ENCODE assay signal across 12 cellular contexts in the genomic region with DNA sequence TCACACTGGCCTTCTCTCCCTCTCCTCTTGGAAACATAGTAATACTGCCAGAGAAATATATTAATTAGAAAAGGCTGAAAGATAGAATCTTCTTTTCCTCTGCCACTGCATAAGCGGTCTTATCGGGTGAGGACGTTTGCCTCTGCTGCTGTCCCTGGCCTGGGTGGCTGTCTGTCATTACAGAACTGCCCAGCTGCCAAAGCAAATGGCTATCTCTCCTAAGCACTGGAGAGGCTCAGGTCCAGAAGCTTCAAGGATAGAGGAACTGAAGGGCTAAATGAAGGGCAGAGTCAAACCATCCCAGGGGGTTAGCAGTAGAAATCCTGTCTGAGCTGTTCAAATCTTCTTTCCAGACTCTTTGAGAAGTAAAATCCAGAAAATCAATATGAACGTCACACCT.
A peak's percentile ranks its signal among the peaks of the same experiment; 100 is the strongest.
DNase-seq lines count a peak whose midpoint lies in the region; ATAC-seq and TF ChIP-seq lines count a peak whose summit lies in the region.
"Had no signal": no experiment of that assay in that cellular context is flagged by ENCODE, and none has a peak within 500 bp of the region (broad histone marks: within the 10 kb centered on the region; RNA-seq: fewer than 3 reads in every experiment).

No MANE protein-coding gene starts in this region.

- DNase-seq in NCI-H82 (lab: John Stamatoyannopoulos, UW) (peak; percentile 23), NCI-H82 treated with DMSO at 0.1 percent for 48 hours (lab: John Stamatoyannopoulos, UW; ENCODE audit: unreplicated experiment) (no peak), CD14-positive monocyte (ENCODE audit: low spot score) (no peak), WTC11 (ENCODE audit: low spot score) (no peak), naive B cell (no peak), HEK293T (ENCODE audit: extremely low spot score) (no peak), upper lobe of right lung (no peak), right lobe of liver (no peak)
- DNase-seq: NCI-H2029, NCI-H774 had no signal

- H3K36me3 Mint-ChIP-seq in CD14-positive monocyte (peaks cover 0 to 6% of the 10 kb centered on the region in 2 donors), WTC11 (no peaks in the 10 kb centered on the region), naive B cell (no peaks in the 10 kb centered on the region)

- no peak overlapping the region for H3K27ac ChIP-seq in upper lobe of right lung
- no peak overlapping the region for H3K27ac ChIP-seq in right lobe of liver
- H3K27ac ChIP-seq: 22Rv1, SJCRH30 had no signal

- H3K4me3 Mint-ChIP-seq in CD14-positive monocyte (peak overlapping the region; percentile 78 to 90), WTC11 (peak overlapping the region; percentile 81), naive B cell (peak overlapping the region; percentile 45 to 81 (median 80))

- H3K4me3 ChIP-seq in upper lobe of right lung (no peak overlapping the region), right lobe of liver (no peak overlapping the region)

- peak overlapping the region in 1 of 7 donors; percentile 63 for H3K27ac Mint-ChIP-seq in CD14-positive monocyte
- no peak overlapping the region for H3K27ac Mint-ChIP-seq in WTC11
- H3K27ac Mint-ChIP-seq in naive B cell, result no peak overlapping the region

- H3K4me1 Mint-ChIP-seq in CD14-positive monocyte, result peaks cover 18% of the 10 kb centered on the region
- peaks cover 23% of the 10 kb centered on the region for H3K4me1 Mint-ChIP-seq in WTC11
- peaks cover 15 to 28% (median 20%) of the 10 kb centered on the region in 3 donors for H3K4me1 Mint-ChIP-seq in naive B cell

- H3K27me3 Mint-ChIP-seq in CD14-positive monocyte (ENCODE audit: low read depth in 3 of 3) (peaks cover 29 to 50% (median 34%) of the 10 kb centered on the region in 3 donors), WTC11 (ENCODE audit: low read depth) (peaks cover 16% of the 10 kb centered on the region), naive B cell (peaks cover 52 to 82% (median 76%) of the 10 kb centered on the region in 3 donors)

- intact Hi-C loops in CD14-positive monocyte (cut with micrococcal nuclease), result no loop called here
- intact Hi-C loops in upper lobe of right lung (cut with DNase I), result no loop called here
- intact Hi-C loops in right lobe of liver (cut with DNase I), result no loop called here

- H3K9me3 Mint-ChIP-seq in CD14-positive monocyte (peaks cover 0 to 7% (median 1%) of the 10 kb centered on the region in 7 donors), WTC11 (no peaks in the 10 kb centered on the region), naive B cell (peaks cover 0 to 5% (median 0%) of the 10 kb centered on the region in 7 donors)

- TF ChIP-seq POLR2A in right lobe of liver (IDR thresholded peaks at IDR 0.05), result no peak

- H3K4me1 ChIP-seq in upper lobe of right lung, result no peaks in the 10 kb centered on the region
- H3K4me1 ChIP-seq in right lobe of liver, result peaks cover 0 to 4% (median 0%) of the 10 kb centered on the region in 4 donors
- H3K4me1 ChIP-seq: SJCRH30 had no signal

- no peaks in the 10 kb centered on the region for H3K9me3 ChIP-seq in upper lobe of right lung
- H3K9me3 ChIP-seq in right lobe of liver, result no peaks in the 10 kb centered on the region
- H3K9me3 ChIP-seq: SJCRH30 had no signal

- POLR2A ChIA-PET in WTC11 (lab: Charles Lee), result no interaction called here
- POLR2A ChIA-PET in HEK293T (lab: Yijun Ruan, JAX), result interaction anchor here (1.3 kb wide), 1 partner anchor 95 kb away, joined by 4 read pairs; no protein-coding TSS in a partner anchor

- H3K27me3 ChIP-seq in upper lobe of right lung (peaks cover 27% of the 10 kb centered on the region), right lobe of liver (no peaks in the 10 kb centered on the region)
- H3K27me3 ChIP-seq: SJCRH30 had no signal

- TF ChIP-seq CTCF in CD14-positive monocyte (IDR thresholded peaks at IDR 0.05), result no peak
- no peak for TF ChIP-seq CTCF in WTC11 (IDR thresholded peaks at IDR 0.05)
- no peak for TF ChIP-seq CTCF in upper lobe of right lung (IDR thresholded peaks at IDR 0.05)
- TF ChIP-seq CTCF in right lobe of liver (IDR thresholded peaks at IDR 0.05), result no peak

- ATAC-seq in WTC11, result no peak
- ATAC-seq in naive B cell (ENCODE audit: low read depth in 2 of 2), result no peak
- ATAC-seq in upper lobe of right lung, result no peak
- no peak for ATAC-seq in right lobe of liver

- WGBS in right lobe of liver (ENCODE audit: insufficient coverage, low coverage, low lambda C conversion rate, missing lambda C conversion rate), result 66% methylated on average over 4 of the region's 4 CpGs

- CTCF ChIA-PET in WTC11 (lab: Charles Lee), result interaction anchor here (1.8 kb wide), 1 partner anchor 53 kb away, joined by 5 read pairs; no protein-coding TSS in a partner anchor
- CTCF ChIA-PET in HEK293T (lab: Yijun Ruan, JAX), result no interaction called here

- no peaks in the 10 kb centered on the region for H3K36me3 ChIP-seq in upper lobe of right lung
- no peaks in the 10 kb centered on the region for H3K36me3 ChIP-seq in right lobe of liver
- H3K36me3 ChIP-seq: SJCRH30 had no signal

TF ChIP-seq in WTC11, 78 proteins besides CTCF, POLR2A, EP300 and RAD21:
- no peak for TF ChIP-seq NFATC4 (CRISPR knock-in tag; IDR thresholded peaks at IDR 0.05)
- no peak for TF ChIP-seq JAZF1 (CRISPR knock-in tag; IDR thresholded peaks at IDR 0.05)
- TF ChIP-seq, protein P1, sequence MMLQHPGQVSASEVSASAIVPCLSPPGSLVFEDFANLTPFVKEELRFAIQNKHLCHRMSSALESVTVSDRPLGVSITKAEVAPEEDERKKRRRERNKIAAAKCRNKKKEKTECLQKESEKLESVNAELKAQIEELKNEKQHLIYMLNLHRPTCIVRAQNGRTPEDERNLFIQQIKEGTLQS (CRISPR knock-in tag; conservative IDR thresholded peaks at IDR 0.05), result no peak
- TF ChIP-seq ZNF219 (CRISPR knock-in tag; IDR thresholded peaks at IDR 0.05; ENCODE audit: borderline replicate concordance), result no peak
- TF ChIP-seq, protein P2, sequence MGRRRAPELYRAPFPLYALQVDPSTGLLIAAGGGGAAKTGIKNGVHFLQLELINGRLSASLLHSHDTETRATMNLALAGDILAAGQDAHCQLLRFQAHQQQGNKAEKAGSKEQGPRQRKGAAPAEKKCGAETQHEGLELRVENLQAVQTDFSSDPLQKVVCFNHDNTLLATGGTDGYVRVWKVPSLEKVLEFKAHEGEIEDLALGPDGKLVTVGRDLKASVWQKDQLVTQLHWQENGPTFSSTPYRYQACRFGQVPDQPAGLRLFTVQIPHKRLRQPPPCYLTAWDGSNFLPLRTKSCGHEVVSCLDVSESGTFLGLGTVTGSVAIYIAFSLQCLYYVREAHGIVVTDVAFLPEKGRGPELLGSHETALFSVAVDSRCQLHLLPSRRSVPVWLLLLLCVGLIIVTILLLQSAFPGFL (CRISPR knock-in tag; IDR thresholded peaks at IDR 0.05; ENCODE audit: borderline replicate concordance), result no peak
- no peak for TF ChIP-seq OVOL2 (CRISPR knock-in tag; IDR thresholded peaks at IDR 0.05; ENCODE audit: borderline replicate concordance)
- TF ChIP-seq RELA (CRISPR knock-in tag; IDR thresholded peaks at IDR 0.05; ENCODE audit: borderline replicate concordance), result no peak
- no peak for TF ChIP-seq ZNF263 (CRISPR knock-in tag; IDR thresholded peaks at IDR 0.05; ENCODE audit: low read depth)

TF ChIP-seq in HEK293T, 16 proteins besides CTCF, POLR2A, EP300 and RAD21:
- TF ChIP-seq FOXA1 (IDR thresholded peaks at IDR 0.05) (no peak), BHLHE40 (IDR thresholded peaks at IDR 0.05; ENCODE audit: borderline replicate concordance) (no peak), TARDBP (IDR thresholded peaks at IDR 0.05) (no peak), ZNF384 (IDR thresholded peaks at IDR 0.05) (no peak), LEF1 (IDR thresholded peaks at IDR 0.05; ENCODE audit: borderline replicate concordance) (no peak), CTBP1 (IDR thresholded peaks at IDR 0.05; ENCODE audit: borderline replicate concordance) (no peak), SUZ12 (IDR thresholded peaks at IDR 0.05) (no peak), L3MBTL2 (conservative IDR thresholded peaks at IDR 0.05) (no peak), HDGF (IDR thresholded peaks at IDR 0.05; ENCODE audit: borderline replicate concordance) (no peak), FOXK2 (IDR thresholded peaks at IDR 0.05) (no peak), ELF4 (IDR thresholded peaks at IDR 0.05) (no peak), ARNT (IDR thresholded peaks at IDR 0.05) (no peak), NFRKB (IDR thresholded peaks at IDR 0.05) (no peak)
- TF ChIP-seq, protein P3, sequence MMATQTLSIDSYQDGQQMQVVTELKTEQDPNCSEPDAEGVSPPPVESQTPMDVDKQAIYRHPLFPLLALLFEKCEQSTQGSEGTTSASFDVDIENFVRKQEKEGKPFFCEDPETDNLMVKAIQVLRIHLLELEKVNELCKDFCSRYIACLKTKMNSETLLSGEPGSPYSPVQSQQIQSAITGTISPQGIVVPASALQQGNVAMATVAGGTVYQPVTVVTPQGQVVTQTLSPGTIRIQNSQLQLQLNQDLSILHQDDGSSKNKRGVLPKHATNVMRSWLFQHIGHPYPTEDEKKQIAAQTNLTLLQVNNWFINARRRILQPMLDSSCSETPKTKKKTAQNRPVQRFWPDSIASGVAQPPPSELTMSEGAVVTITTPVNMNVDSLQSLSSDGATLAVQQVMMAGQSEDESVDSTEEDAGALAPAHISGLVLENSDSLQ (IDR thresholded peaks at IDR 0.05), result no peak
TF ChIP-seq in HEK293T: peak in this region for 0.
